8 cellular contexts compared by ENCODE assay signal in the genomic region with DNA sequence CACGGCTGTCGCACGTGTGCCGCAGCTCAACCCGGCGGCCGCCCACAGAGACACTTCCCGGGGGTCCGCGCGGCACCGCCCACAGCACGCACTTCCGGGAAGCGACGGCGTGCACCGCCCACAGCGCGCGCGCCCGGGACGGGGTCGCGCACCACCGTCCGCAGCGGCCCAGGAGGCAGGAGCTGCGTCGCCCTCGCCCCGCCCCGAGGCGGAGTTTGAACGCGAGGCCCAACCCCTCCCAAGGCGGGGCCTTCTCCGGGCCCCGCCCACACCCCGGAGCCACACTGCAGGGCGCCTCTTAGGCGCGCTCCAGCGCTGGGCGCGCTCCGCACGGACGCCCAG.
A peak's percentile ranks its signal among the peaks of the same experiment; 100 is the strongest.
DNase-seq lines count a peak whose midpoint lies in the region; ATAC-seq and TF ChIP-seq lines count a peak whose summit lies in the region.
"Not testable (repeated sequence)": the region's sequence is repeated elsewhere in the genome, so short reads cannot be mapped to it uniquely, and the experiment has no call there.

No MANE protein-coding gene starts in this region.

- H3K18ac ChIP-seq in mesendoderm (ENCODE audit: low read length), result not testable (repeated sequence)

- not testable (repeated sequence) for H2BK120ac ChIP-seq in mesendoderm (ENCODE audit: low read depth, low read length)

- H3K27me3 ChIP-seq in ACC112 (ENCODE audit: insufficient read depth, low read length); mesendoderm (ENCODE audit: insufficient read depth, low read length, poor library complexity): not testable (repeated sequence)

- not testable (repeated sequence) for H3K27ac ChIP-seq in ACC112 (ENCODE audit: low read depth, low read length); mesendoderm (ENCODE audit: low read depth, low read length)

- not testable (repeated sequence) for H3K36me3 ChIP-seq in ACC112 (ENCODE audit: insufficient read depth, low read length); mesendoderm (ENCODE audit: control insufficient read depth, insufficient read depth, low read length)

- no CpG with 5 or more reads among the region's 50 CpGs for WGBS in mesendoderm (ENCODE audit: extremely low coverage, insufficient coverage, low lambda C conversion rate)

- peak; percentile 68 for DNase-seq in RPMI7951 (ENCODE audit: low read depth)
- peak; percentile 77 for DNase-seq in activated T-helper 1 cell treated with Interleukin-2 at 50 U/mL for 16 hours (ENCODE audit: low read depth)
- peak; percentile 67 for DNase-seq in epithelial cell of esophagus (ENCODE audit: low read depth)
- peak; percentile 76 for DNase-seq in mesendoderm
- DNase-seq in stimulated activated CD4-positive, alpha-beta T cell treated with anti-CD3 and anti-CD28 coated beads, Interleukin-1b, Interleukin-23, amount 100 ng/mL, for 48 hours, result peak; percentile 88

- H2AK5ac ChIP-seq in mesendoderm (ENCODE audit: low read length), result not testable (repeated sequence)

- H2BK15ac ChIP-seq in mesendoderm (replicated peaks; ENCODE audit: low read depth), result not testable (repeated sequence)

- not testable (repeated sequence) for H3K23ac ChIP-seq in mesendoderm (ENCODE audit: low read length)

- not testable (repeated sequence) for TF ChIP-seq CTCF in epithelial cell of esophagus (IDR thresholded peaks at IDR 0.05; ENCODE audit: insufficient read depth, low read depth, low read length, missing control alignments)

- H2AFZ ChIP-seq in ACC112 (ENCODE audit: low read length, unreplicated experiment), result not testable (repeated sequence)

- H3K4me3 ChIP-seq in ACC112 (ENCODE audit: low read depth, low read length), result peak overlapping the region; percentile 59; the same call in 1 of the 2 replicates
- not testable (repeated sequence) for H3K4me3 ChIP-seq in epithelial cell of esophagus (ENCODE audit: low read length); mesendoderm (ENCODE audit: low read length)

- not testable (repeated sequence) for H3K4me1 ChIP-seq in ACC112 (ENCODE audit: control insufficient read depth, insufficient read depth, low read length, unreplicated experiment); mesendoderm (ENCODE audit: control insufficient read depth, low read depth, low read length)

- H3K79me2 ChIP-seq in ACC112 (ENCODE audit: control insufficient read depth, insufficient read depth, low read length, unreplicated experiment); mesendoderm (ENCODE audit: control insufficient read depth, insufficient read depth, low read length): not testable (repeated sequence)

- not testable (repeated sequence) for H2BK5ac ChIP-seq in mesendoderm (ENCODE audit: low read length)

- H4K5ac ChIP-seq in mesendoderm (ENCODE audit: low read length), result not testable (repeated sequence)

- H3K56ac ChIP-seq in mesendoderm (ENCODE audit: low read length), result not testable (repeated sequence)

- not testable (repeated sequence) for H3K4me2 ChIP-seq in mesendoderm (ENCODE audit: low read length)

- H3K79me1 ChIP-seq in mesendoderm (ENCODE audit: low read length), result not testable (repeated sequence)

- H3K4ac ChIP-seq in mesendoderm (ENCODE audit: low read depth, low read length), result not testable (repeated sequence)

- not testable (repeated sequence) for H4K8ac ChIP-seq in mesendoderm (ENCODE audit: low read depth, low read length)

- not testable (repeated sequence) for H3K9ac ChIP-seq in mesendoderm (ENCODE audit: low read length)

- ATAC-seq in GM19397 (IDR thresholded peaks at IDR 0.05; ENCODE audit: unreplicated experiment) (peak; percentile 98), HG03060 (IDR thresholded peaks at IDR 0.05; ENCODE audit: low read depth, unreplicated experiment) (peak; percentile 84)
